In genomic region chr17:55717898-55718735, GRCh38 we compare ENCODE assay signal across 8 cellular contexts. TPM values are rescaled to one million over a fixed set of nuclear protein-coding genes. Genes with fewer than 3 reads are reported as not detected.
DNase-seq lines count a peak whose midpoint lies in the region; TF ChIP-seq lines count a peak whose summit lies in the region.

No MANE protein-coding gene starts in this region.

- H2AFZ ChIP-seq in Loucy (ENCODE audit: low read length) (no peak overlapping the region), SU-DHL-6 (ENCODE audit: low read depth, low read length, severe bottlenecking) (no peak overlapping the region)

- no peak overlapping the region for H3K4me3 ChIP-seq in Loucy (ENCODE audit: low read length, poor library complexity, severe bottlenecking)
- H3K4me3 ChIP-seq in SU-DHL-6 (ENCODE audit: insufficient read depth, low read length, poor library complexity, severe bottlenecking), result no peak overlapping the region
- no peak overlapping the region for H3K4me3 ChIP-seq in adrenal gland
- H3K4me3 ChIP-seq in left ventricle myocardium inferior, result no peak overlapping the region
- H3K4me3 ChIP-seq in retinal pigment epithelial cell (ENCODE audit: low read length), result no peak overlapping the region

- no peaks in the 10 kb centered on the region for H3K36me3 ChIP-seq in Loucy (ENCODE audit: insufficient read depth, low read length)
- no peaks in the 10 kb centered on the region for H3K36me3 ChIP-seq in SU-DHL-6 (ENCODE audit: low read length)
- H3K36me3 ChIP-seq in adrenal gland (replicated peaks in 1 of 2), result no peaks in the 10 kb centered on the region
- peaks cover 17% of the 10 kb centered on the region for H3K36me3 ChIP-seq in left ventricle myocardium inferior

- H3K27me3 ChIP-seq in Loucy (ENCODE audit: insufficient read depth, low read length, poor library complexity, severe bottlenecking), result no peaks in the 10 kb centered on the region
- no peaks in the 10 kb centered on the region for H3K27me3 ChIP-seq in SU-DHL-6 (ENCODE audit: low read length)
- no peaks in the 10 kb centered on the region for H3K27me3 ChIP-seq in adrenal gland
- no peaks in the 10 kb centered on the region for H3K27me3 ChIP-seq in left ventricle myocardium inferior (ENCODE audit: low read depth)

- TF ChIP-seq CTCF in Loucy (conservative IDR thresholded peaks at IDR 0.05; ENCODE audit: low read length), result peak; percentile 87
- peak; percentile 74 for TF ChIP-seq CTCF in SU-DHL-6 (IDR thresholded peaks at IDR 0.05; ENCODE audit: insufficient read depth, low read length, poor library complexity, severe bottlenecking)
- peak; percentile 68 to 93 (median 79) for TF ChIP-seq CTCF in adrenal gland (IDR thresholded peaks at IDR 0.05)
- TF ChIP-seq CTCF in left ventricle myocardium inferior (IDR thresholded peaks at IDR 0.05; ENCODE audit: borderline replicate concordance), result peak; percentile 84
- peak; percentile 79 for TF ChIP-seq CTCF in retinal pigment epithelial cell (conservative IDR thresholded peaks at IDR 0.05; ENCODE audit: low read depth, low read length)

- no peak overlapping the region for H3K27ac ChIP-seq in SU-DHL-6 (ENCODE audit: low read depth, low read length)
- no peak overlapping the region for H3K27ac ChIP-seq in adrenal gland
- H3K27ac ChIP-seq in left ventricle myocardium inferior (replicated peaks), result no peak overlapping the region

- intact Hi-C loops in adrenal gland (cut with DNase I), result loop anchor here (5.0 to 10.0 kb wide), 2 partner anchors 191 to 193 kb away; no protein-coding TSS in a partner anchor
- intact Hi-C loops in left ventricle myocardium inferior (cut with micrococcal nuclease), result loop anchor here (2.0 kb wide), 1 partner anchor 195 kb away; no protein-coding TSS in a partner anchor

- 49 to 53% (median 50%) methylated on average over 11 of the region's 11 CpGs for WGBS in adrenal gland, 4 donors

- H4K20me1 ChIP-seq in Loucy (ENCODE audit: insufficient read depth, low read length, poor library complexity, severe bottlenecking) (no peaks in the 10 kb centered on the region), SU-DHL-6 (ENCODE audit: low read depth, low read length) (no peaks in the 10 kb centered on the region)

- H3K4me1 ChIP-seq in Loucy (ENCODE audit: insufficient read depth, low read length, poor library complexity, severe bottlenecking) (peaks cover 24% of the 10 kb centered on the region), adrenal gland (replicated peaks in 1 of 2) (no peaks in the 10 kb centered on the region), left ventricle myocardium inferior (peaks cover 26% of the 10 kb centered on the region)

- H3F3A ChIP-seq in Loucy (ENCODE audit: low read depth), result no peaks in the 10 kb centered on the region
- no peaks in the 10 kb centered on the region for H3F3A ChIP-seq in SU-DHL-6 (ENCODE audit: insufficient read depth)

- no peaks in the 10 kb centered on the region for H3K9me2 ChIP-seq in Loucy (replicated peaks; ENCODE audit: low read depth, low read length)
- H3K9me2 ChIP-seq in SU-DHL-6 (replicated peaks; ENCODE audit: insufficient read depth, low read length), result no peaks in the 10 kb centered on the region

- H3K9me3 ChIP-seq in Loucy (ENCODE audit: insufficient read depth, low read depth, low read length), result no peaks in the 10 kb centered on the region
- H3K9me3 ChIP-seq in SU-DHL-6 (ENCODE audit: insufficient read depth, low read length), result no peaks in the 10 kb centered on the region
- no peaks in the 10 kb centered on the region for H3K9me3 ChIP-seq in adrenal gland (replicated peaks in 1 of 3)
- H3K9me3 ChIP-seq in left ventricle myocardium inferior (replicated peaks), result no peaks in the 10 kb centered on the region

- H3K9ac ChIP-seq in Loucy (ENCODE audit: low read depth, low read length, poor library complexity, severe bottlenecking) (no peak overlapping the region), SU-DHL-6 (ENCODE audit: low read length) (no peak overlapping the region)

- TF ChIP-seq POLR2A in adrenal gland (IDR thresholded peaks at IDR 0.05), result no peak

- H3K79me2 ChIP-seq in Loucy (ENCODE audit: insufficient read depth, low read length), result no peaks in the 10 kb centered on the region
- no peaks in the 10 kb centered on the region for H3K79me2 ChIP-seq in SU-DHL-6 (ENCODE audit: insufficient read depth, low read length)

- H3K4me2 ChIP-seq in Loucy (ENCODE audit: low read depth, low read length, poor library complexity, severe bottlenecking) (no peak overlapping the region), SU-DHL-6 (ENCODE audit: low read depth, low read length, poor library complexity, severe bottlenecking) (no peak overlapping the region)

- DNase-seq in NCI-H2196 (lab: John Stamatoyannopoulos, UW; ENCODE audit: unreplicated experiment) (peak; percentile 33), NCI-H2196 treated with DMSO at 0.1 percent for 48 hours (lab: John Stamatoyannopoulos, UW; ENCODE audit: unreplicated experiment) (no peak), adrenal gland (peak; percentile 81 to 97 (median 90)), left ventricle myocardium inferior (peak; percentile 75), retinal pigment epithelial cell (ENCODE audit: low read depth) (no peak), epidermal melanocyte (ENCODE audit: insufficient read length, low spot score) (no peak)

RNA-seq across cellular contexts. Expression of gene TMEM100, which starts 4.5 kb away (rescaled TPM):
- 10 to 100 TPM in 1 of 8 donors, 1 to 10 TPM in 7; 1.3 to 11.5 (median 2.7) TPM for total RNA-seq in adrenal gland
- 1 to 10 TPM; 2.5 to 4.9 (median 2.6) TPM for polyA plus RNA-seq in adrenal gland
- 13.9 TPM for total RNA-seq in left ventricle myocardium inferior

RNA-seq across cellular contexts. Expression of gene PCTP, which starts 32.7 kb away (rescaled TPM):
- 10 to 100 TPM; 11.1 to 18.0 (median 13.1) TPM for total RNA-seq in adrenal gland
- 10 to 100 TPM in 1 of 3 donors, 1 to 10 TPM in 2; 7.2 to 17.0 (median 9.2) TPM for polyA plus RNA-seq in adrenal gland
- 19.6 TPM for total RNA-seq in left ventricle myocardium inferior

Comparison
In these comparisons a context has a peak if more than half of its experiments do, and no peak if none do; other contexts are left out.
1. DNase-seq: peak in NCI-H2196 (single experiment), adrenal gland (7 of 7) and left ventricle myocardium inferior (single experiment); none in NCI-H2196 treated with DMSO at 0.1 percent for 48 hours (single experiment), retinal pigment epithelial cell (single experiment) and epidermal melanocyte (single experiment).
2. Peak in every context shown above with its lines, with median percentiles within 50 percentile points of each other: CTCF ChIP-seq.